Comparison of ENCODE assay signal across 8 cellular contexts in genomic region chr7:104208421-104208780, GRCh38. TPM values are rescaled to one million over a fixed set of nuclear protein-coding genes. Genes with fewer than 3 reads are reported as not detected.
DNase-seq lines count a peak whose midpoint lies in the region; ATAC-seq, FAIRE-seq and TF ChIP-seq lines count a peak whose summit lies in the region.

No MANE protein-coding gene starts in this region.

- H2BK120ac ChIP-seq in IMR-90 (ENCODE audit: low read depth, low read length), result no peak overlapping the region

- peak overlapping the region; percentile 65; the same call in 1 of the 2 replicates for H3K23ac ChIP-seq in IMR-90 (ENCODE audit: low read depth, low read length)

- peaks cover 39% of the 10 kb centered on the region for H3K27me3 Mint-ChIP-seq in central memory CD8-positive, alpha-beta T cell

- DNase-seq in A549 (ENCODE audit: low read depth in 1 of 2, low spot score in 1 of 2) (no peak), IMR-90 (no peak), mucosa of descending colon (no peak), NCI-H2107 treated with DMSO at 0.1 percent for 48 hours (lab: John Stamatoyannopoulos, UW; ENCODE audit: unreplicated experiment) (no peak), inferior parietal cortex (ENCODE audit: extremely low spot score) (no peak), KG1 (lab: John Stamatoyannopoulos, UW) (no peak)
- no peak for DNase-seq in central memory CD8-positive, alpha-beta T cell (ENCODE audit: low spot score in 2 of 2)

- ATAC-seq in A549 (no peak; a peak in 3 of 6 replicates), IMR-90 (ENCODE audit: low read depth) (no peak), mucosa of descending colon (no peak), HG03432 (IDR thresholded peaks at IDR 0.05; ENCODE audit: unreplicated experiment) (no peak)
- no peak for ATAC-seq in central memory CD8-positive, alpha-beta T cell (replicated peaks; ENCODE audit: extremely low read depth, poor library complexity, severe bottlenecking)

- H3K27ac ChIP-seq in A549 (peak overlapping the region; percentile 87 to 90), IMR-90 (ENCODE audit: insufficient read depth, low read length) (peak overlapping the region; percentile 76)

- no peaks in the 10 kb centered on the region for H3K27me3 ChIP-seq in IMR-90 (ENCODE audit: control insufficient read depth, insufficient read depth, low read length)

- H4K20me1 ChIP-seq in IMR-90 (ENCODE audit: insufficient read depth, low read length), result no peaks in the 10 kb centered on the region

- H3K9ac ChIP-seq in IMR-90 (ENCODE audit: low read depth, low read length), result peak overlapping the region; percentile 87

- TF ChIP-seq POLR2A in A549 (IDR thresholded peaks at IDR 0.05; ENCODE audit: low read length) (no peak), IMR-90 (IDR thresholded peaks at IDR 0.05; ENCODE audit: low read depth, low read length) (no peak)

- no peak overlapping the region; the same call in 1 of the 2 replicates for H4K91ac ChIP-seq in IMR-90 (ENCODE audit: insufficient read depth, low read depth, low read length)

- no peak for FAIRE-seq in A549 (lab: Jason Lieb, UNC)

- no peaks in the 10 kb centered on the region for H3K36me3 ChIP-seq in IMR-90 (ENCODE audit: control insufficient read depth, insufficient read depth, low read length)
- H3K36me3 ChIP-seq in mucosa of descending colon (ENCODE audit: low read depth), result no peaks in the 10 kb centered on the region

- H3K14ac ChIP-seq in IMR-90 (replicated peaks; ENCODE audit: low read depth, low read length), result peak overlapping the region; percentile 83

- H3K4me2 ChIP-seq in A549 (peak overlapping the region; percentile 72), IMR-90 (ENCODE audit: low read depth, low read length) (peak overlapping the region; percentile 81)

- H2AFZ ChIP-seq in IMR-90 (replicated peaks; ENCODE audit: low read length, poor library complexity), result peak overlapping the region; percentile 94

- H3K4ac ChIP-seq in IMR-90 (ENCODE audit: low read depth, low read length), result peak overlapping the region; percentile 76

- peak overlapping the region; percentile 65 to 94 for H4K8ac ChIP-seq in IMR-90 (ENCODE audit: low read depth in 2 of 2, low read length in 2 of 2)

- intact Hi-C loops in IMR-90 (cut with micrococcal nuclease) (loop anchor here (2.0 kb wide), 1 partner anchor 70 kb away; no protein-coding TSS in a partner anchor), mucosa of descending colon (cut with DNase I, micrococcal nuclease) (no loop called here)

- no peaks in the 10 kb centered on the region for H3K9me3 Mint-ChIP-seq in central memory CD8-positive, alpha-beta T cell

- no peaks in the 10 kb centered on the region for H3K9me3 ChIP-seq in A549
- no peaks in the 10 kb centered on the region for H3K9me3 ChIP-seq in IMR-90 (ENCODE audit: control insufficient read depth, insufficient read depth, low read length)
- H3K9me3 ChIP-seq in mucosa of descending colon, result no peaks in the 10 kb centered on the region

- TF ChIP-seq CTCF in A549 (IDR thresholded peaks at IDR 0.05) (no peak), IMR-90 (conservative IDR thresholded peaks at IDR 0.05; ENCODE audit: low read depth, low read length) (no peak), mucosa of descending colon (IDR thresholded peaks at IDR 0.05) (no peak)

- H2AK9ac ChIP-seq in IMR-90 (replicated peaks; ENCODE audit: low read depth, low read length, poor library complexity), result no peak overlapping the region

- H3K18ac ChIP-seq in IMR-90 (ENCODE audit: low read depth, low read length), result peak overlapping the region; percentile 40; the same call in 1 of the 2 replicates

- POLR2A ChIA-PET in A549 (lab: Yijun Ruan, JAX), result interaction anchor here (0.8 kb wide), 1 partner anchor 11 kb away, joined by 3 read pairs; no protein-coding TSS in a partner anchor
- POLR2A ChIA-PET in IMR-90 (lab: Charles Lee; ENCODE audit: unreplicated experiment), result interaction anchor here (0.6 to 1.1 kb wide), 2 partner anchors 168 to 382 kb away, joined by 4 to 14 read pairs; no protein-coding TSS in a partner anchor

- H2AK5ac ChIP-seq in IMR-90 (ENCODE audit: low read depth, low read length), result no peak overlapping the region

- BruUV-seq in IMR-90 (replicated peaks; lab: Mats Ljungman, UMichigan), result no TSS peak

- H2BK15ac ChIP-seq in IMR-90 (ENCODE audit: low read depth, low read length), result no peak overlapping the region

- dilution Hi-C loops in IMR-90 (cut with HindIII; ENCODE audit: low sequenced_read_pairs, unreplicated experiment), result no loop called here

- H3K79me1 ChIP-seq in IMR-90 (ENCODE audit: low read depth in 1 of 2, low read length in 2 of 2), result peaks cover 15 to 25% of the 10 kb centered on the region in 2 experiments; a peak in 3 of 4 replicates

- CTCF ChIA-PET in A549 (lab: Yijun Ruan, JAX) (interaction anchor here (0.8 to 1.3 kb wide), 3 partner anchors 17 to 27 kb away, joined by 3 read pairs; no protein-coding TSS in a partner anchor), IMR-90 (lab: Yijun Ruan, JAX) (interaction anchor here (0.7 to 1.1 kb wide), 2 partner anchors 23 to 683 kb away, joined by 3 to 4 read pairs; no protein-coding TSS in a partner anchor)

- no peaks in the 10 kb centered on the region for H3K9me1 ChIP-seq in IMR-90 (ENCODE audit: insufficient read depth, low read length)

- in situ Hi-C loops in IMR-90 (cut with MboI; ENCODE audit: low sequenced_read_pairs), result no loop called here

- H2BK20ac ChIP-seq in IMR-90 (ENCODE audit: low read depth, low read length), result no peak overlapping the region

- peak overlapping the region; percentile 95 for H3K4me3 Mint-ChIP-seq in central memory CD8-positive, alpha-beta T cell

- H4K5ac ChIP-seq in IMR-90 (ENCODE audit: low read depth, low read length), result peak overlapping the region; percentile 71

- H3K36me3 Mint-ChIP-seq in central memory CD8-positive, alpha-beta T cell (ENCODE audit: insufficient read depth), result peaks cover 10% of the 10 kb centered on the region

- H2BK5ac ChIP-seq in IMR-90 (ENCODE audit: low read depth, low read length, poor library complexity, severe bottlenecking), result peak overlapping the region; percentile 42

- H3K4me3 ChIP-seq in A549, result peak overlapping the region; percentile 83
- H3K4me3 ChIP-seq in IMR-90 (ENCODE audit: insufficient read depth, low read depth, low read length), result peak overlapping the region; percentile 65
- H3K4me3 ChIP-seq in mucosa of descending colon, result peak overlapping the region; percentile 65

- no peak for TF ChIP-seq EP300 in A549 (IDR thresholded peaks at IDR 0.05)

- peaks cover 12% of the 10 kb centered on the region; the same call in 1 of the 3 replicates for H3K4me1 ChIP-seq in A549
- peaks cover 2% of the 10 kb centered on the region; the same call in 1 of the 2 replicates for H3K4me1 ChIP-seq in IMR-90 (ENCODE audit: control insufficient read depth, insufficient read depth, low read length)
- H3K4me1 ChIP-seq in mucosa of descending colon (ENCODE audit: low read depth), result peaks cover 17% of the 10 kb centered on the region

- peak overlapping the region; percentile 55; the same call in 1 of the 2 replicates for H3K56ac ChIP-seq in IMR-90 (ENCODE audit: extremely low read depth, insufficient read depth, low read length)

- H3K4me1 Mint-ChIP-seq in central memory CD8-positive, alpha-beta T cell, result peaks cover 26% of the 10 kb centered on the region

- H3K27ac Mint-ChIP-seq in central memory CD8-positive, alpha-beta T cell (ENCODE audit: low read depth), result peak overlapping the region; percentile 93

- TF ChIP-seq RAD21 in A549 (conservative IDR thresholded peaks at IDR 0.05 in 1 of 2, IDR thresholded peaks at IDR 0.05 in 1 of 2) (no peak), IMR-90 (IDR thresholded peaks at IDR 0.05; ENCODE audit: low read length) (no peak)

- 24% methylated on average over 7 of the region's 7 CpGs for whole genome bisulfite sequencing in A549 (ENCODE audit: missing lambda C conversion rate)
- 0% methylated on average over 3 of the region's 7 CpGs; no CpG with 5 or more reads in 1 of the 2 experiments for WGBS in IMR-90 (ENCODE audit: extremely low coverage in 2 of 2, insufficient read length in 1 of 2), 2 experiments

TF ChIP-seq in A549, 52 proteins besides CTCF, POLR2A, EP300 and RAD21 (continues in another document):
- no peak for TF ChIP-seq JUN (IDR thresholded peaks at IDR 0.05)
- no peak for TF ChIP-seq NR3C1 (IDR thresholded peaks at IDR 0.05)
- no peak for TF ChIP-seq FOSL2 (IDR thresholded peaks at IDR 0.05)
- no peak for TF ChIP-seq FOSL2 (CRISPR knock-in tag; IDR thresholded peaks at IDR 0.05)
- no peak for TF ChIP-seq HEYL (CRISPR knock-in tag; IDR thresholded peaks at IDR 0.05)
- no peak for TF ChIP-seq MYC (IDR thresholded peaks at IDR 0.05; ENCODE audit: borderline replicate concordance, low read length)
- TF ChIP-seq HOXB13 (CRISPR knock-in tag; IDR thresholded peaks at IDR 0.05; ENCODE audit: low read depth), result no peak
- no peak for TF ChIP-seq KDM1A (IDR thresholded peaks at IDR 0.05; ENCODE audit: low read depth)
- no peak for TF ChIP-seq RARB (CRISPR knock-in tag; IDR thresholded peaks at IDR 0.05)
- no peak for TF ChIP-seq HOXB5 (CRISPR knock-in tag; IDR thresholded peaks at IDR 0.05)
- no peak for TF ChIP-seq RCOR1 (IDR thresholded peaks at IDR 0.05; ENCODE audit: low read depth, low read length)
- no peak for TF ChIP-seq HOXA7 (CRISPR knock-in tag; IDR thresholded peaks at IDR 0.05)

TF ChIP-seq in IMR-90, 13 proteins besides CTCF, POLR2A, EP300 and RAD21 (continues in another document):
- TF ChIP-seq BHLHE40 (IDR thresholded peaks at IDR 0.05; ENCODE audit: low read depth, low read length) (no peak), FOS (IDR thresholded peaks at IDR 0.05; ENCODE audit: low read depth, low read length) (no peak), NFE2L2 (IDR thresholded peaks at IDR 0.05; ENCODE audit: low read depth, low read length) (no peak), SMC3 (IDR thresholded peaks at IDR 0.05; ENCODE audit: low read depth, low read length) (no peak), USF2 (IDR thresholded peaks at IDR 0.05; ENCODE audit: low read depth, low read length) (no peak), RFX5 (IDR thresholded peaks at IDR 0.05; ENCODE audit: low read depth, low read length) (no peak)

RNA-seq across cellular contexts. Expression of gene ORC5, which starts 0.6 kb away (rescaled TPM):
- 17.8 and 26.5 TPM in 2 replicates for polyA plus RNA-seq in A549 (2011; rRNA removed)
- polyA plus RNA-seq in A549 (2012; cell fraction: cytosol; rRNA removed), result 4.1 TPM in 2 replicates
- 2.0 and 5.3 TPM in 2 replicates for polyA plus RNA-seq in A549 (2012; cell fraction: nucleus; rRNA removed)
- 28.4 to 32.1 TPM (median 29.5 TPM) in 3 replicates for polyA plus RNA-seq in A549 (2017; fragmentation: RNase III; extraction: RNeasy Plus Mini Kit Qiagen cat#74134 plus additional on column Dnase treatment)
- 9.2 and 9.4 TPM in 2 replicates for polyA minus RNA-seq in A549 (2011; rRNA and poly(A)+ RNA removed)
- 18.8 and 27.8 TPM in 2 replicates for total RNA-seq in IMR-90 (2012; rRNA removed)
- polyA plus RNA-seq in IMR-90 (2012; rRNA removed), result 6.5 and 7.9 TPM in 2 replicates
- polyA plus RNA-seq in IMR-90 (2012; cell fraction: cytosol; rRNA removed), result 1.2 and 1.7 TPM in 2 replicates
- polyA plus RNA-seq in IMR-90 (2012; cell fraction: nucleus; rRNA removed; ENCODE audit: low replicate concordance), result 0.65 and 2.9 TPM in 2 replicates
- total RNA-seq in mucosa of descending colon, result 10 to 100 TPM; 14.9 to 17.6 (median 15.5) TPM
